Comparison of ENCODE assay signal across 17 cellular contexts in the genomic region with DNA sequence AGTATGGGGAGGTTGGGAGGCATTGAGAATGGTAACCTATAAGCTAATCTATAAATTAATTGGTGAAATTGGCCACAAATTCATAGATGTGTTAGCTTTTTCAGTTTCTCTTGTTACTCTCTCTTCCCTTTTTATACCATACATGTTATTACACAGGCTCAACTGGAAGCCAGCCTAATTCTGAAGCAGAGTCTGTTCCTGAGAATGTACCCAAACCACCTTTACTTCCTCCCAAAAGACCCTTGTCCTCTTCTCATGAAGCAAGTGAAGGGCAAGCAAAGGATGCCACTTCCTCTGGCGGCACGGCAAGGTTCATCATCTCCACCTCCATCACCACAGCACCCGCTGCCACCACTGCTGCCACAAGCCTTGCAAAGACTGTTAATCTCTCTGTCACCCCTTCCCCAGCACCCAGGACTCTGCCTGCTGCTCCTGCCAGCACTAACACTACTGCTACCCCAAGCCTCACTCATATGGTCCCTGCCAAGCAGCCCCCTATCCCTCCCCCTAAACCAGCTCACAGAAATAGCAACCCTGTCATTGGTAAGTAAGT. TPM values are rescaled to one million over a fixed set of nuclear protein-coding genes. Genes with fewer than 3 reads are reported as not detected.
A peak's percentile ranks its signal among the peaks of the same experiment; 100 is the strongest.
DNase-seq lines count a peak whose midpoint lies in the region; ATAC-seq and TF ChIP-seq lines count a peak whose summit lies in the region.
"Had no signal": no experiment of that assay in that cellular context is flagged by ENCODE, and none has a peak within 500 bp of the region (broad histone marks: within the 10 kb centered on the region; RNA-seq: fewer than 3 reads in every experiment).

No MANE protein-coding gene starts in this region.

- H3K27ac Mint-ChIP-seq in activated T-cell treated with anti-CD3 and anti-CD28 coated beads, Interleukin-2, amount 50 U/mL, for 72 hours: peak overlapping the region; percentile 1
- H3K27ac Mint-ChIP-seq in Calu3 (ENCODE audit: unreplicated experiment) (no peak overlapping the region), osteocyte (ENCODE audit: unreplicated experiment) (peak overlapping the region; percentile 60)
- H3K27ac Mint-ChIP-seq in activated CD8-positive, alpha-beta T cell treated with anti-CD3 and anti-CD28 coated beads, Interleukin-2, amount 10 ng/mL, durations not matched to agents 7 days and 5 days: peak overlapping the region; percentile 84
- H3K27ac Mint-ChIP-seq: CD4-positive, alpha-beta T cell; GM23338 had no signal

- TF ChIP-seq CTCF in Calu3 (IDR thresholded peaks at IDR 0.05; ENCODE audit: unreplicated experiment) (no peak), osteocyte (IDR thresholded peaks at IDR 0.05) (no peak)

- CTCF ChIA-PET in Calu3 (lab: Charles Lee): no interaction called here
- CTCF ChIA-PET in activated CD8-positive, alpha-beta T cell treated with anti-CD3 and anti-CD28 coated beads, Interleukin-2, amount 10 ng/mL, durations not matched to agents 7 days and 5 days (lab: Charles Lee): interaction anchor here (0.8 kb wide), 1 partner anchor 37 kb away, joined by 3 read pairs; no protein-coding TSS in a partner anchor

- intact Hi-C loops in Calu3 (cut with micrococcal nuclease; ENCODE audit: unreplicated experiment): no loop called here

- H3K27me3 Mint-ChIP-seq in activated T-cell treated with anti-CD3 and anti-CD28 coated beads, Interleukin-2, amount 50 U/mL, for 72 hours (ENCODE audit: low read depth): no peaks in the 10 kb centered on the region
- no peaks in the 10 kb centered on the region for H3K27me3 Mint-ChIP-seq in Calu3 (ENCODE audit: unreplicated experiment)
- no peaks in the 10 kb centered on the region for H3K27me3 Mint-ChIP-seq in activated CD8-positive, alpha-beta T cell treated with anti-CD3 and anti-CD28 coated beads, Interleukin-2, amount 10 ng/mL, durations not matched to agents 7 days and 5 days (ENCODE audit: low read depth)
- H3K27me3 Mint-ChIP-seq in osteocyte (ENCODE audit: unreplicated experiment): no peaks in the 10 kb centered on the region
- H3K27me3 Mint-ChIP-seq: CD4-positive, alpha-beta T cell had no signal

- no peak overlapping the region for H3K4me3 Mint-ChIP-seq in activated T-cell treated with anti-CD3 and anti-CD28 coated beads, Interleukin-2, amount 50 U/mL, for 72 hours
- H3K4me3 Mint-ChIP-seq in Calu3 (ENCODE audit: low read depth, unreplicated experiment) (no peak overlapping the region), osteocyte (ENCODE audit: unreplicated experiment) (no peak overlapping the region)
- no peak overlapping the region for H3K4me3 Mint-ChIP-seq in activated CD8-positive, alpha-beta T cell treated with anti-CD3 and anti-CD28 coated beads, Interleukin-2, amount 10 ng/mL, durations not matched to agents 7 days and 5 days
- H3K4me3 Mint-ChIP-seq: CD4-positive, alpha-beta T cell; GM23338 had no signal

- H3K9me3 Mint-ChIP-seq in activated T-cell treated with anti-CD3 and anti-CD28 coated beads, Interleukin-2, amount 50 U/mL, for 72 hours: no peaks in the 10 kb centered on the region
- H3K9me3 Mint-ChIP-seq in Calu3 (ENCODE audit: low read depth, unreplicated experiment): no peaks in the 10 kb centered on the region
- no peaks in the 10 kb centered on the region for H3K9me3 Mint-ChIP-seq in activated CD8-positive, alpha-beta T cell treated with anti-CD3 and anti-CD28 coated beads, Interleukin-2, amount 10 ng/mL, durations not matched to agents 7 days and 5 days (ENCODE audit: insufficient read depth)
- H3K9me3 Mint-ChIP-seq in osteocyte (ENCODE audit: unreplicated experiment): no peaks in the 10 kb centered on the region
- H3K9me3 Mint-ChIP-seq: CD4-positive, alpha-beta T cell; GM23338 had no signal

- H3K4me1 Mint-ChIP-seq in activated T-cell treated with anti-CD3 and anti-CD28 coated beads, Interleukin-2, amount 50 U/mL, for 72 hours (ENCODE audit: low read depth): peaks cover 18% of the 10 kb centered on the region
- H3K4me1 Mint-ChIP-seq in Calu3 (ENCODE audit: low read depth, unreplicated experiment) (no peaks in the 10 kb centered on the region), osteocyte (ENCODE audit: unreplicated experiment) (no peaks in the 10 kb centered on the region)
- H3K4me1 Mint-ChIP-seq in activated CD8-positive, alpha-beta T cell treated with anti-CD3 and anti-CD28 coated beads, Interleukin-2, amount 10 ng/mL, durations not matched to agents 7 days and 5 days (ENCODE audit: low read depth): peaks cover 16% of the 10 kb centered on the region
- H3K4me1 Mint-ChIP-seq: GM23338 had no signal

- DNase-seq in activated T-cell treated with anti-CD3 and anti-CD28 coated beads, Interleukin-2, amount 50 U/mL, for 72 hours: peak in 1 of 2 donors; percentile 9
- DNase-seq in activated T-cell treated with anti-CD3 and anti-CD28 coated beads, Interleukin-2, amount 50 U/mL, for 1 hour: no peak
- DNase-seq in Calu3: no peak
- DNase-seq in activated CD8-positive, alpha-beta T cell treated with anti-CD3 and anti-CD28 coated beads, Interleukin-2, amount 10 ng/mL, durations not matched to agents 7 days and 5 days: peak; percentile 57
- no peak for DNase-seq in osteocyte (ENCODE audit: extremely low spot score, unreplicated experiment)
- DNase-seq in activated naive CD4-positive, alpha-beta T cell treated with Interleukin-2 at 50 U/mL for 16 hours: no peak
- DNase-seq: ACHN; CD4-positive, alpha-beta T cell; DND-41; GF-D8; KBM-7; NCI-H1092; NCI-H2107; NCI-H748 treated with DMSO at 0.1 percent for 48 hours; PC-3 had no signal

- POLR2A ChIA-PET in activated CD8-positive, alpha-beta T cell treated with anti-CD3 and anti-CD28 coated beads, Interleukin-2, amount 10 ng/mL, durations not matched to agents 7 days and 5 days (lab: Charles Lee): no interaction called here

- peak; percentile 45 to 52 for ATAC-seq in activated T-cell treated with anti-CD3 and anti-CD28 coated beads, Interleukin-2, amount 50 U/mL, for 72 hours (replicated peaks in 1 of 2)
- peak; percentile 70 for ATAC-seq in activated CD8-positive, alpha-beta T cell treated with anti-CD3 and anti-CD28 coated beads, Interleukin-2, amount 10 ng/mL, durations not matched to agents 7 days and 5 days
- ATAC-seq in HG03108 (IDR thresholded peaks at IDR 0.05; ENCODE audit: unreplicated experiment): no peak
- ATAC-seq: GM23338, PC-3 had no signal

- H3K36me3 Mint-ChIP-seq in activated T-cell treated with anti-CD3 and anti-CD28 coated beads, Interleukin-2, amount 50 U/mL, for 72 hours (ENCODE audit: insufficient read depth in 2 of 2): peaks cover 1 to 5% of the 10 kb centered on the region in 2 donors
- peaks cover 18% of the 10 kb centered on the region for H3K36me3 Mint-ChIP-seq in Calu3 (ENCODE audit: insufficient read depth, unreplicated experiment)
- H3K36me3 Mint-ChIP-seq in activated CD8-positive, alpha-beta T cell treated with anti-CD3 and anti-CD28 coated beads, Interleukin-2, amount 10 ng/mL, durations not matched to agents 7 days and 5 days (ENCODE audit: low read depth): peaks cover 15% of the 10 kb centered on the region
- peaks cover 28% of the 10 kb centered on the region for H3K36me3 Mint-ChIP-seq in osteocyte (ENCODE audit: unreplicated experiment)

- BruUV-seq in Calu3 (replicated peaks; lab: Mats Ljungman, UMichigan): TSS peak; percentile 63

RNA-seq across cellular contexts. Expression of a gene that starts 39.5 kb away (rescaled TPM):
- 10 to 100 TPM; 45.3 to 48.3 TPM for total RNA-seq in activated T-cell treated with anti-CD3 and anti-CD28 coated beads, Interleukin-2, amount 50 U/mL, for 72 hours
- total RNA-seq in Calu3 (2022) (95.3 and 95.9 TPM in 2 replicates), osteocyte (22.9 and 25.0 TPM in 2 replicates)
- total RNA-seq in activated CD8-positive, alpha-beta T cell treated with anti-CD3 and anti-CD28 coated beads, Interleukin-2, amount 10 ng/mL, durations not matched to agents 7 days and 5 days: 10 to 100 TPM; 80.7 to 85.3 TPM
